Comparison of ENCODE assay signal across 11 cellular contexts in genomic region chr2:219484343-219485200, GRCh38. TPM values are rescaled to one million over a fixed set of nuclear protein-coding genes. Genes with fewer than 3 reads are reported as not detected.
A peak's percentile ranks its signal among the peaks of the same experiment; 100 is the strongest.
DNase-seq lines count a peak whose midpoint lies in the region; ATAC-seq and TF ChIP-seq lines count a peak whose summit lies in the region.
"Had no signal": no experiment of that assay in that cellular context is flagged by ENCODE, and none has a peak within 500 bp of the region (broad histone marks: within the 10 kb centered on the region; RNA-seq: fewer than 3 reads in every experiment).

No MANE protein-coding gene starts in this region.

- intact Hi-C loops in right cardiac atrium (cut with DNase I) (no loop called here), psoas muscle (cut with DNase I) (no loop called here)

- peaks cover 41% of the 10 kb centered on the region for H3K27me3 Mint-ChIP-seq in activated CD8-positive, alpha-beta T cell treated with anti-CD3 and anti-CD28 coated beads, Interleukin-2, amount 10 ng/mL, durations not matched to agents 7 days and 5 days (ENCODE audit: low read depth)

- CTCF ChIA-PET in activated CD8-positive, alpha-beta T cell treated with anti-CD3 and anti-CD28 coated beads, Interleukin-2, amount 10 ng/mL, durations not matched to agents 7 days and 5 days (lab: Charles Lee), result interaction anchor here (0.9 to 2.9 kb wide), 4 partner anchors 9 to 56 kb away, joined by 4 to 18 read pairs (median 10); a partner anchor contains a TSS

- peak overlapping the region; percentile 49; the same call in 1 of the 2 replicates for H3K9ac ChIP-seq in ES-I3 (ENCODE audit: low read depth, low read length)

- H3K4me1 ChIP-seq in ES-I3 (ENCODE audit: insufficient read depth, low read length) (peaks cover 26% of the 10 kb centered on the region), right cardiac atrium (ENCODE audit: control insufficient read depth, insufficient read depth, low read length) (peaks cover 11% of the 10 kb centered on the region), psoas muscle (peaks cover 5% of the 10 kb centered on the region), HAP-1 (no peaks in the 10 kb centered on the region)

- ATAC-seq in activated CD8-positive, alpha-beta T cell treated with anti-CD3 and anti-CD28 coated beads, Interleukin-2, amount 10 ng/mL, durations not matched to agents 7 days and 5 days, result peak; percentile 34
- peak; percentile 12 to 19 for ATAC-seq in right cardiac atrium
- no peak for ATAC-seq in psoas muscle
- ATAC-seq in HG03439 (IDR thresholded peaks at IDR 0.05; ENCODE audit: unreplicated experiment), result no peak

- H3K27ac ChIP-seq in right cardiac atrium (ENCODE audit: low read length), result no peak overlapping the region
- H3K27ac ChIP-seq in psoas muscle, result no peak overlapping the region

- peak overlapping the region; percentile 17 for H3K4me3 ChIP-seq in right cardiac atrium (ENCODE audit: low read length)
- H3K4me3 ChIP-seq in psoas muscle, result peak overlapping the region; percentile 22
- H3K4me3 ChIP-seq in HAP-1, result no peak overlapping the region

- H3K9me3 Mint-ChIP-seq in activated CD8-positive, alpha-beta T cell treated with anti-CD3 and anti-CD28 coated beads, Interleukin-2, amount 10 ng/mL, durations not matched to agents 7 days and 5 days (ENCODE audit: insufficient read depth), result no peaks in the 10 kb centered on the region

- TF ChIP-seq CTCF in psoas muscle (IDR thresholded peaks at IDR 0.05), result no peak

- no peak overlapping the region for H3K27ac Mint-ChIP-seq in activated CD8-positive, alpha-beta T cell treated with anti-CD3 and anti-CD28 coated beads, Interleukin-2, amount 10 ng/mL, durations not matched to agents 7 days and 5 days

- no peaks in the 10 kb centered on the region for H3K9me3 ChIP-seq in ES-I3 (ENCODE audit: control insufficient read depth, insufficient read depth, low read length)
- no peaks in the 10 kb centered on the region for H3K9me3 ChIP-seq in right cardiac atrium (ENCODE audit: control insufficient read depth, low read length)
- H3K9me3 ChIP-seq in psoas muscle, result no peaks in the 10 kb centered on the region
- H3K9me3 ChIP-seq in HAP-1, result no peaks in the 10 kb centered on the region

- no peaks in the 10 kb centered on the region for H3K36me3 ChIP-seq in ES-I3 (ENCODE audit: insufficient read depth, low read length)
- H3K36me3 ChIP-seq in psoas muscle (ENCODE audit: insufficient read depth in 1 of 2, low read depth in 1 of 2), result peaks cover 0 to 90% of the 10 kb centered on the region in 2 donors
- no peaks in the 10 kb centered on the region for H3K36me3 ChIP-seq in HAP-1 (replicated peaks)

- DNase-seq in activated CD8-positive, alpha-beta T cell treated with anti-CD3 and anti-CD28 coated beads, Interleukin-2, amount 10 ng/mL, durations not matched to agents 7 days and 5 days, result no peak
- DNase-seq in right cardiac atrium, result peak in 1 of 3 donors; percentile 69
- DNase-seq in psoas muscle, result no peak
- DNase-seq in NCI-H446 treated with DMSO at 0.1 percent for 48 hours (lab: John Stamatoyannopoulos, UW), result no peak
- DNase-seq in hippocampal formation (lab: John Stamatoyannopoulos, UW), result no peak
- DNase-seq in HAP-1 (ENCODE audit: low spot score in 2 of 2), result no peak
- DNase-seq: activated CD4-positive, alpha-beta T cell treated with anti-CD3 and anti-CD28 coated beads, Interleukin-2, amount 50 U/mL, for 4 hours; dermis blood vessel endothelial cell had no signal

- in situ Hi-C loops in HAP-1 (cut with MboI; ENCODE audit: low sequenced_read_pairs), result no loop called here

- H3K27me3 ChIP-seq in right cardiac atrium (ENCODE audit: control insufficient read depth, insufficient read depth) (no peaks in the 10 kb centered on the region), psoas muscle (ENCODE audit: insufficient read depth in 3 of 3, low read length in 2 of 3) (no peaks in the 10 kb centered on the region), HAP-1 (ENCODE audit: low read depth) (peaks cover 24% of the 10 kb centered on the region)

- WGBS in right cardiac atrium, result 7% methylated on average over 89 of the region's 89 CpGs
- WGBS in psoas muscle, 3 donors, result 23 to 28% (median 25%) methylated on average over 65 to 89 of the region's 89 CpGs

- peaks cover 2% of the 10 kb centered on the region for H3K4me1 Mint-ChIP-seq in activated CD8-positive, alpha-beta T cell treated with anti-CD3 and anti-CD28 coated beads, Interleukin-2, amount 10 ng/mL, durations not matched to agents 7 days and 5 days (ENCODE audit: low read depth)

- H3K36me3 Mint-ChIP-seq in activated CD8-positive, alpha-beta T cell treated with anti-CD3 and anti-CD28 coated beads, Interleukin-2, amount 10 ng/mL, durations not matched to agents 7 days and 5 days (ENCODE audit: low read depth), result no peaks in the 10 kb centered on the region

- POLR2A ChIA-PET in activated CD8-positive, alpha-beta T cell treated with anti-CD3 and anti-CD28 coated beads, Interleukin-2, amount 10 ng/mL, durations not matched to agents 7 days and 5 days (lab: Charles Lee), result no interaction called here

- no peak overlapping the region for H3K4me3 Mint-ChIP-seq in activated CD8-positive, alpha-beta T cell treated with anti-CD3 and anti-CD28 coated beads, Interleukin-2, amount 10 ng/mL, durations not matched to agents 7 days and 5 days

RNA-seq across cellular contexts. Expression of gene GMPPA, which starts 14.1 kb away (rescaled TPM):
- 10 to 100 TPM; 37.8 to 41.2 TPM for total RNA-seq in activated CD8-positive, alpha-beta T cell treated with anti-CD3 and anti-CD28 coated beads, Interleukin-2, amount 10 ng/mL, durations not matched to agents 7 days and 5 days
- total RNA-seq in right cardiac atrium, result 10 to 100 TPM; 22.9 to 27.5 (median 25.4) TPM
- 21.6 TPM for polyA plus RNA-seq in right cardiac atrium
- total RNA-seq in psoas muscle, result 10 to 100 TPM; 14.4 to 23.4 (median 18.2) TPM
- 10 to 100 TPM; 20.0 to 33.8 (median 26.9) TPM for polyA plus RNA-seq in psoas muscle

RNA-seq across cellular contexts. Expression of gene ASIC4, which starts 29.7 kb away (rescaled TPM):
- total RNA-seq in activated CD8-positive, alpha-beta T cell treated with anti-CD3 and anti-CD28 coated beads, Interleukin-2, amount 10 ng/mL, durations not matched to agents 7 days and 5 days, result not detected
- total RNA-seq in right cardiac atrium (1 to 10 TPM in 3 of 4 donors, under 1 TPM in 1; 0.28 to 1.8 (median 1.6) TPM), psoas muscle (under 1 TPM in 2 of 4 donors, not detected in 2; 0.30 to 0.34 TPM)
- polyA plus RNA-seq in right cardiac atrium (0.57 TPM), psoas muscle (under 1 TPM in 2 of 3 donors, not detected in 1; 0.03 to 0.23 TPM)
- total RNA-seq: dermis blood vessel endothelial cell, G401 had no signal

RNA-seq across cellular contexts. Expression of gene SPEG, which starts 49.9 kb away (rescaled TPM):
- 10 to 100 TPM; 10.8 to 11.6 TPM for total RNA-seq in activated CD8-positive, alpha-beta T cell treated with anti-CD3 and anti-CD28 coated beads, Interleukin-2, amount 10 ng/mL, durations not matched to agents 7 days and 5 days
- total RNA-seq in right cardiac atrium (100 to 1,000 TPM; 122 to 176 (median 159) TPM), psoas muscle (100 to 1,000 TPM; 239 to 419 (median 304) TPM)
- polyA plus RNA-seq in right cardiac atrium (85.5 TPM), psoas muscle (100 to 1,000 TPM in 2 of 3 donors, 10 to 100 TPM in 1; 34.8 to 190 (median 133) TPM)

RNA-seq across cellular contexts. Expression of gene CHPF, which starts 59.0 kb away (rescaled TPM):
- total RNA-seq in activated CD8-positive, alpha-beta T cell treated with anti-CD3 and anti-CD28 coated beads, Interleukin-2, amount 10 ng/mL, durations not matched to agents 7 days and 5 days, result 1 to 10 TPM; 7.1 to 7.3 TPM
- total RNA-seq in right cardiac atrium, result 100 to 1,000 TPM in 2 of 4 donors, 10 to 100 TPM in 2; 92.6 to 145 (median 101) TPM
- 115 TPM for polyA plus RNA-seq in right cardiac atrium
- 10 to 100 TPM; 11.9 to 14.2 (median 13.1) TPM for total RNA-seq in psoas muscle
- 10 to 100 TPM in 1 of 3 donors, 1 to 10 TPM in 2; 8.4 to 13.0 (median 9.0) TPM for polyA plus RNA-seq in psoas muscle

RNA-seq across cellular contexts. Expression of gene TMEM198, which starts 59.3 kb away (rescaled TPM):
- total RNA-seq in activated CD8-positive, alpha-beta T cell treated with anti-CD3 and anti-CD28 coated beads, Interleukin-2, amount 10 ng/mL, durations not matched to agents 7 days and 5 days, result under 1 TPM; 0.47 to 0.60 TPM
- total RNA-seq in right cardiac atrium (1 to 10 TPM; 1.8 to 3.4 (median 3.1) TPM), psoas muscle (1 to 10 TPM in 3 of 4 donors, under 1 TPM in 1; 0.88 to 3.1 (median 2.0) TPM)
- polyA plus RNA-seq in right cardiac atrium (3.4 TPM), psoas muscle (1 to 10 TPM in 2 of 3 donors, under 1 TPM in 1; 0.61 to 3.7 (median 2.3) TPM)

Comparison
In these comparisons a context has a peak if more than half of its experiments do, and no peak if none do; other contexts are left out.
1. ATAC-seq: peak in activated CD8-positive, alpha-beta T cell treated with anti-CD3 and anti-CD28 coated beads, Interleukin-2, amount 10 ng/mL, durations not matched to agents 7 days and 5 days (single experiment) and right cardiac atrium (2 of 2); none in psoas muscle (0 of 4) and HG03439 (single experiment).
2. RNA of gene SPEG, which starts 49.9 kb away (total RNA-seq): 239 to 419 TPM in psoas muscle and 122 to 176 TPM in right cardiac atrium; 10.8 to 11.6 TPM in activated CD8-positive, alpha-beta T cell treated with anti-CD3 and anti-CD28 coated beads, Interleukin-2, amount 10 ng/mL, durations not matched to agents 7 days and 5 days; every median in the first group is over 4 times any median in the second.